In genomic region chr3:48655063-48655462, GRCh38 we compare ENCODE assay signal across 13 cellular contexts. TPM values are rescaled to one million over a fixed set of nuclear protein-coding genes. Genes with fewer than 3 reads are reported as not detected.
DNase-seq lines count a peak whose midpoint lies in the region; ATAC-seq and TF ChIP-seq lines count a peak whose summit lies in the region.
"Had no signal": no experiment of that assay in that cellular context is flagged by ENCODE, and none has a peak within 500 bp of the region (broad histone marks: within the 10 kb centered on the region; RNA-seq: fewer than 3 reads in every experiment).

No MANE protein-coding gene starts in this region.

- no peaks in the 10 kb centered on the region for H3K36me3 Mint-ChIP-seq in CD14-positive monocyte
- peaks cover 16% of the 10 kb centered on the region; the same call in 1 of the 2 replicates for H3K36me3 Mint-ChIP-seq in HFFc6 (ENCODE audit: low read depth)
- no peaks in the 10 kb centered on the region for H3K36me3 Mint-ChIP-seq in activated naive CD8-positive, alpha-beta T cell
- peaks cover 0 to 11% (median 0%) of the 10 kb centered on the region in 3 donors for H3K36me3 Mint-ChIP-seq in naive thymus-derived CD8-positive, alpha-beta T cell

- H3K27me3 ChIP-seq in lower lobe of right lung (ENCODE audit: low read depth) = peaks cover under 1% of the 10 kb centered on the region
- H3K27me3 ChIP-seq: BE2C had no signal

- H3K4me1 Mint-ChIP-seq in CD14-positive monocyte (peaks cover 16% of the 10 kb centered on the region), HFFc6 (ENCODE audit: low read depth) (no peaks in the 10 kb centered on the region)
- peaks cover 10% of the 10 kb centered on the region for H3K4me1 Mint-ChIP-seq in activated naive CD8-positive, alpha-beta T cell (ENCODE audit: low read depth)
- H3K4me1 Mint-ChIP-seq in naive thymus-derived CD8-positive, alpha-beta T cell = peaks cover 1 to 28% (median 12%) of the 10 kb centered on the region in 4 donors

- POLR2A ChIA-PET in naive thymus-derived CD8-positive, alpha-beta T cell (lab: Charles Lee) = interaction anchor here (1.2 kb wide), 1 partner anchor 20 kb away, joined by 4 read pairs; the partner anchor contains the start of gene SLC26A6

- intact Hi-C loops in CD14-positive monocyte (cut with micrococcal nuclease) = no loop called here
- intact Hi-C loops in lower lobe of right lung (cut with DNase I) = no loop called here

- TF ChIP-seq CTCF in CD14-positive monocyte (IDR thresholded peaks at IDR 0.05) (no peak), HFFc6 (IDR thresholded peaks at IDR 0.05) (no peak), lower lobe of right lung (IDR thresholded peaks at IDR 0.05) (no peak)

- H3K4me3 Mint-ChIP-seq in CD14-positive monocyte (peak overlapping the region; percentile 56 to 67), HFFc6 (0 out of 2 replicates have a peak overlapping the region, but pooled peaks have one; percentile 17)
- peak overlapping the region; percentile 77 for H3K4me3 Mint-ChIP-seq in activated naive CD8-positive, alpha-beta T cell
- peak overlapping the region; percentile 71 to 89 (median 76) for H3K4me3 Mint-ChIP-seq in naive thymus-derived CD8-positive, alpha-beta T cell

- H3K27ac ChIP-seq in lower lobe of right lung = no peak overlapping the region

- no peak overlapping the region for H3K27ac Mint-ChIP-seq in CD14-positive monocyte
- H3K27ac Mint-ChIP-seq in HFFc6 = no peak overlapping the region
- peak overlapping the region; percentile 81 for H3K27ac Mint-ChIP-seq in activated naive CD8-positive, alpha-beta T cell
- peak overlapping the region; percentile 35 to 92 (median 84) for H3K27ac Mint-ChIP-seq in naive thymus-derived CD8-positive, alpha-beta T cell

- H3K9me3 Mint-ChIP-seq in CD14-positive monocyte (peaks cover 0 to 5% (median 0%) of the 10 kb centered on the region in 7 donors), HFFc6 (peaks cover 3% of the 10 kb centered on the region)
- H3K9me3 Mint-ChIP-seq in activated naive CD8-positive, alpha-beta T cell (ENCODE audit: low read depth) = no peaks in the 10 kb centered on the region
- H3K9me3 Mint-ChIP-seq in naive thymus-derived CD8-positive, alpha-beta T cell = no peaks in the 10 kb centered on the region

- no peaks in the 10 kb centered on the region for H3K9me3 ChIP-seq in lower lobe of right lung
- H3K9me3 ChIP-seq: BE2C had no signal

- H3K27me3 Mint-ChIP-seq in CD14-positive monocyte (ENCODE audit: low read depth in 3 of 3) (peaks cover 11 to 33% (median 18%) of the 10 kb centered on the region in 3 donors), HFFc6 (ENCODE audit: insufficient read depth) (peaks cover 7% of the 10 kb centered on the region)
- no peaks in the 10 kb centered on the region for H3K27me3 Mint-ChIP-seq in activated naive CD8-positive, alpha-beta T cell
- peaks cover 0 to 7% (median 3%) of the 10 kb centered on the region in 5 donors for H3K27me3 Mint-ChIP-seq in naive thymus-derived CD8-positive, alpha-beta T cell

- no peak for ATAC-seq in naive thymus-derived CD8-positive, alpha-beta T cell
- ATAC-seq in HG02852 (IDR thresholded peaks at IDR 0.05; ENCODE audit: unreplicated experiment) (no peak), lower lobe of right lung (no peak)

- no peak for DNase-seq in CD14-positive monocyte (ENCODE audit: low spot score)
- no peak for DNase-seq in HFFc6
- no peak for DNase-seq in naive thymus-derived CD8-positive, alpha-beta T cell
- DNase-seq in lower lobe of right lung = no peak
- no peak for DNase-seq in activated CD8-positive, alpha-beta memory T cell treated with anti-CD3 and anti-CD28 coated beads, Interleukin-2, amount 50 U/mL, for 4 hours
- no peak for DNase-seq in NCI-H82 (lab: John Stamatoyannopoulos, UW)
- DNase-seq: BE2C, cortex of kidney, midbrain, NCI-H2171 treated with DMSO at 0.1 percent for 48 hours, retina had no signal

- H3K4me3 ChIP-seq in lower lobe of right lung = no peak overlapping the region

- H3K36me3 ChIP-seq in lower lobe of right lung = no peaks in the 10 kb centered on the region

- H3K4me1 ChIP-seq in lower lobe of right lung = peaks cover 10% of the 10 kb centered on the region
- H3K4me1 ChIP-seq: BE2C had no signal

RNA-seq across cellular contexts. Expression of gene CELSR3, which starts 7.6 kb away (rescaled TPM):
- not detected for polyA plus RNA-seq in CD14-positive monocyte
- 1 to 10 TPM; 1.9 to 5.0 (median 3.4) TPM for total RNA-seq in HFFc6 (2021; fragmentation: NEBNext Ultra II Directional; extraction: Animal tissue kit (Norgen Biotek cat#: 25700))
- 1 to 10 TPM; 7.1 to 7.9 TPM for total RNA-seq in naive thymus-derived CD8-positive, alpha-beta T cell
- polyA plus RNA-seq in naive thymus-derived CD8-positive, alpha-beta T cell = under 1 TPM; 0.21 to 0.60 (median 0.42) TPM
- 1.0 TPM for total RNA-seq in lower lobe of right lung

RNA-seq across cellular contexts. Expression of gene SLC26A6, which starts 19.8 kb away (rescaled TPM):
- 10 to 100 TPM; 16.3 to 20.4 TPM for polyA plus RNA-seq in CD14-positive monocyte
- 10 to 100 TPM; 15.1 to 19.6 (median 17.5) TPM for total RNA-seq in HFFc6 (2021; fragmentation: NEBNext Ultra II Directional; extraction: Animal tissue kit (Norgen Biotek cat#: 25700))
- 10 to 100 TPM; 28.6 to 30.6 TPM for total RNA-seq in naive thymus-derived CD8-positive, alpha-beta T cell
- polyA plus RNA-seq in naive thymus-derived CD8-positive, alpha-beta T cell = 1 to 10 TPM; 3.0 to 3.7 (median 3.5) TPM
- 20.8 TPM for total RNA-seq in lower lobe of right lung

RNA-seq across cellular contexts. Expression of gene NCKIPSD, which starts 30.7 kb away (rescaled TPM):
- 1 to 10 TPM; 4.2 to 4.3 TPM for polyA plus RNA-seq in CD14-positive monocyte
- 10 to 100 TPM; 20.5 to 27.3 (median 23.0) TPM for total RNA-seq in HFFc6 (2021; fragmentation: NEBNext Ultra II Directional; extraction: Animal tissue kit (Norgen Biotek cat#: 25700))
- total RNA-seq in naive thymus-derived CD8-positive, alpha-beta T cell = 10 to 100 TPM; 18.1 to 18.7 TPM
- 10 to 100 TPM in 1 of 3 donors, 1 to 10 TPM in 2; 8.1 to 14.2 (median 8.5) TPM for polyA plus RNA-seq in naive thymus-derived CD8-positive, alpha-beta T cell
- 20.7 TPM for total RNA-seq in lower lobe of right lung

RNA-seq across cellular contexts. Expression of gene TMEM89, which starts 33.5 kb away (rescaled TPM):
- polyA plus RNA-seq in CD14-positive monocyte = not detected
- total RNA-seq in HFFc6 (2021; fragmentation: NEBNext Ultra II Directional; extraction: Animal tissue kit (Norgen Biotek cat#: 25700)) = under 1 TPM in 1 of 6 experiments, not detected in 5; 0.25 TPM
- not detected for total RNA-seq in naive thymus-derived CD8-positive, alpha-beta T cell
- polyA plus RNA-seq in naive thymus-derived CD8-positive, alpha-beta T cell = not detected
- total RNA-seq in lower lobe of right lung = not detected

RNA-seq across cellular contexts. Expression of gene UQCRC1, which starts 45.6 kb away (rescaled TPM):
- polyA plus RNA-seq in CD14-positive monocyte = 100 to 1,000 TPM; 350 to 409 TPM
- 100 to 1,000 TPM; 254 to 322 (median 276) TPM for total RNA-seq in HFFc6 (2021; fragmentation: NEBNext Ultra II Directional; extraction: Animal tissue kit (Norgen Biotek cat#: 25700))
- total RNA-seq in naive thymus-derived CD8-positive, alpha-beta T cell = 10 to 100 TPM; 78.8 to 83.4 TPM
- polyA plus RNA-seq in naive thymus-derived CD8-positive, alpha-beta T cell = 100 to 1,000 TPM; 143 to 167 (median 151) TPM
- 121 TPM for total RNA-seq in lower lobe of right lung

Comparison
In these comparisons a context has a peak if more than half of its experiments do, and no peak if none do; other contexts are left out.
1. H3K27ac Mint-ChIP-seq: peak in activated naive CD8-positive, alpha-beta T cell (single experiment) and naive thymus-derived CD8-positive, alpha-beta T cell (10 of 10); none in CD14-positive monocyte (0 of 7) and HFFc6 (single experiment).
2. H3K4me3 Mint-ChIP-seq: peak in every context shown above with its lines; median percentile 77 in activated naive CD8-positive, alpha-beta T cell; 76 in naive thymus-derived CD8-positive, alpha-beta T cell; 62 in CD14-positive monocyte; 17 in HFFc6.